Comparison of ENCODE assay signal across 17 cellular contexts in the genomic region with DNA sequence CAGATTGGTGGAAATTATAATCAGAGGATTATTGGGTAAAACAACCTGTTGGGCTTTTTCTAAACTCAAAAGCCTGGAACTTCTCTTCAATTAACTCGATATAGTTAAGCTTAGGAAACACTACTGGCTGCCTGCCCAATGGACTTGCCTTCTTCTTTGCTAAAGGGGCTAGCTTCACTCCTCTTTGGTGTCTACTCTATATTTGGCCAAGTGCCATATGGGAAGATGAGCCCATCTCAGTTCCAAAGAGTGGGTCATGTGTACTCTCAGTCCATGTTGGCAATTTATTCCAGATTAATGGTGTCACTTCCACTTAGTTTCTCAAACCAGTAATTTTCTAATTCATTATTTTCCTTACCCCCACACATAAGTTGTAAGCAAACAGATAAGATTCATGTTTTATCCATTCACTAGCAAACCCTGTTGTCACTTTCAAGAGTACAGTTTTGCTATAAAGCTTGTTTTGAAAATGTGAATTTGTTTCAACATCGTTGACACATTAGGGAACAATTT. TPM values are rescaled to one million over a fixed set of nuclear protein-coding genes. Genes with fewer than 3 reads are reported as not detected.
DNase-seq lines count a peak whose midpoint lies in the region; ATAC-seq and TF ChIP-seq lines count a peak whose summit lies in the region.
"Had no signal": no experiment of that assay in that cellular context is flagged by ENCODE, and none has a peak within 500 bp of the region (broad histone marks: within the 10 kb centered on the region; RNA-seq: fewer than 3 reads in every experiment).

No MANE protein-coding gene starts in this region.

- H4K20me1 ChIP-seq in mammary epithelial cell (ENCODE audit: insufficient read depth, low read length) = no peaks in the 10 kb centered on the region

- no peak for TF ChIP-seq EP300 in tibial nerve (IDR thresholded peaks at IDR 0.05)

- H3K27ac Mint-ChIP-seq in MCF 10A (ENCODE audit: low read depth, unreplicated experiment) = peak overlapping the region; percentile 97
- H3K27ac Mint-ChIP-seq in T-cell = peak overlapping the region; percentile 64 to 75

- no TSS peak for BruUV-seq in MCF 10A (replicated peaks; lab: Mats Ljungman, UMichigan)
- BruUV-seq in mammary epithelial cell (replicated peaks; lab: Mats Ljungman, UMichigan) = no TSS peak

- 100% methylated on average over 2 of the region's 2 CpGs for WGBS in mammary epithelial cell (ENCODE audit: low coverage, missing lambda C conversion rate)
- 88 to 89% methylated on average over 2 of the region's 2 CpGs for WGBS in tibial nerve, 2 donors

- POLR2A ChIA-PET in MCF 10A (lab: Yijun Ruan, JAX) = interaction anchor here (1.0 to 1.8 kb wide), 5 partner anchors 9 to 24 kb away, joined by 3 to 6 read pairs (median 4); no protein-coding TSS in a partner anchor
- POLR2A ChIA-PET in T-cell (lab: Charles Lee) = interaction anchor here in 1 of 2 donors (0.6 kb wide), 1 partner anchor 65 kb away, joined by 3 read pairs; no protein-coding TSS in a partner anchor

- H3K9me3 Mint-ChIP-seq in MCF 10A (ENCODE audit: unreplicated experiment) = peaks cover 8% of the 10 kb centered on the region
- H3K9me3 Mint-ChIP-seq in T-cell = peaks cover 0 to 3% (median 0%) of the 10 kb centered on the region in 3 donors
- H3K9me3 Mint-ChIP-seq: activated naive CD4-positive, alpha-beta T cell treated with anti-CD3 and anti-CD28 coated beads, Interleukin-2, amount 10 ng/mL, durations not matched to agents 7 days and 5 days had no signal

- no peaks in the 10 kb centered on the region for H3K9me3 ChIP-seq in mammary epithelial cell (replicated peaks; ENCODE audit: insufficient read depth, low read length)
- H3K9me3 ChIP-seq in tibial nerve = no peaks in the 10 kb centered on the region
- H3K9me3 ChIP-seq: pancreas, upper lobe of left lung had no signal

- peaks cover 10% of the 10 kb centered on the region for H3K4me1 ChIP-seq in mammary epithelial cell (ENCODE audit: insufficient read depth, low read length)
- peaks cover 0 to 16% (median 2%) of the 10 kb centered on the region in 4 donors for H3K4me1 ChIP-seq in tibial nerve

- dilution Hi-C loops in mammary epithelial cell (cut with HindIII; ENCODE audit: low sequenced_read_pairs) = no loop called here

- in situ Hi-C loops in mammary epithelial cell (cut with MboI; ENCODE audit: low sequenced_read_pairs in 2 of 2) = no loop called here

- intact Hi-C loops in MCF 10A (cut with micrococcal nuclease) = no loop called here
- intact Hi-C loops in mammary epithelial cell (cut with micrococcal nuclease) = no loop called here

- no peak overlapping the region for H3K9ac ChIP-seq in mammary epithelial cell (ENCODE audit: insufficient read depth, low read length)

- CTCF ChIA-PET in MCF 10A (lab: Yijun Ruan, JAX) (interaction anchor here (0.6 to 1.4 kb wide), 3 partner anchors 36 to 90 kb away, joined by 3 to 5 read pairs (median 4); no protein-coding TSS in a partner anchor), mammary epithelial cell (lab: Charles Lee; ENCODE audit: low non-redundant PET) (no interaction called here), T-cell (lab: Charles Lee) (interaction anchor here in 1 of 2 donors (0.6 kb wide), 1 partner anchor 61 kb away, joined by 3 read pairs; no protein-coding TSS in a partner anchor)

- H3K36me3 Mint-ChIP-seq in MCF 10A (ENCODE audit: insufficient read depth, unreplicated experiment) (peaks cover 41% of the 10 kb centered on the region), T-cell (peaks cover 45% of the 10 kb centered on the region)

- H3K79me2 ChIP-seq in mammary epithelial cell (ENCODE audit: insufficient read depth, low read length) = peaks cover 76% of the 10 kb centered on the region

- TF ChIP-seq CTCF in MCF 10A (IDR thresholded peaks at IDR 0.05; ENCODE audit: unreplicated experiment) (no peak), mammary epithelial cell (conservative IDR thresholded peaks at IDR 0.05 in 1 of 2, IDR thresholded peaks at IDR 0.05 in 1 of 2; ENCODE audit: extremely low read depth in 1 of 2, insufficient read depth in 1 of 2, low read depth in 1 of 2, low read length in 2 of 2) (no peak), tibial nerve (IDR thresholded peaks at IDR 0.05) (no peak)

- H3K27me3 Mint-ChIP-seq in MCF 10A (ENCODE audit: insufficient read depth, unreplicated experiment) (no peaks in the 10 kb centered on the region), T-cell (no peaks in the 10 kb centered on the region)
- H3K27me3 Mint-ChIP-seq: activated naive CD4-positive, alpha-beta T cell treated with anti-CD3 and anti-CD28 coated beads, Interleukin-2, amount 10 ng/mL, durations not matched to agents 7 days and 5 days had no signal

- H3K4me3 ChIP-seq in mammary epithelial cell (replicated peaks in 1 of 3; ENCODE audit: insufficient read depth in 1 of 3, low read depth in 2 of 3, low read length in 3 of 3) (no peak overlapping the region), tibial nerve (no peak overlapping the region)
- H3K4me3 ChIP-seq: pancreas, upper lobe of left lung had no signal

- H3K4me3 Mint-ChIP-seq in MCF 10A (ENCODE audit: unreplicated experiment) (no peak overlapping the region), T-cell (no peak overlapping the region)
- H3K4me3 Mint-ChIP-seq: activated naive CD4-positive, alpha-beta T cell treated with anti-CD3 and anti-CD28 coated beads, Interleukin-2, amount 10 ng/mL, durations not matched to agents 7 days and 5 days had no signal

- TF ChIP-seq POLR2A in erythroblast (IDR thresholded peaks at IDR 0.05; ENCODE audit: low read length) (no peak), tibial nerve (IDR thresholded peaks at IDR 0.05) (no peak)

- H3K4me2 ChIP-seq in mammary epithelial cell (ENCODE audit: insufficient read depth, low read depth, low read length) = no peak overlapping the region

- no peak overlapping the region for H2AFZ ChIP-seq in mammary epithelial cell (ENCODE audit: low read depth, low read length)

- H3K36me3 ChIP-seq in mammary epithelial cell (ENCODE audit: insufficient read depth, low read length) = peaks cover 6% of the 10 kb centered on the region
- H3K36me3 ChIP-seq in tibial nerve = peaks cover 0 to 10% (median 0%) of the 10 kb centered on the region in 3 donors
- H3K36me3 ChIP-seq: upper lobe of left lung had no signal

- H3K27me3 ChIP-seq in mammary epithelial cell (ENCODE audit: insufficient read depth, low read length) (no peaks in the 10 kb centered on the region), tibial nerve (no peaks in the 10 kb centered on the region)
- H3K27me3 ChIP-seq: pancreas, upper lobe of left lung had no signal

- H3K27ac ChIP-seq in mammary epithelial cell (ENCODE audit: insufficient read depth, low read depth, low read length) = no peak overlapping the region
- no peak overlapping the region for H3K27ac ChIP-seq in tibial nerve
- H3K27ac ChIP-seq: pancreas, upper lobe of left lung had no signal

- H3K4me1 Mint-ChIP-seq in MCF 10A (ENCODE audit: insufficient read depth, unreplicated experiment) (peaks cover 27% of the 10 kb centered on the region), T-cell (peaks cover 43 to 76% (median 67%) of the 10 kb centered on the region in 3 donors)

- ATAC-seq in T-cell (replicated peaks in 1 of 4) = no peak
- ATAC-seq: pancreas; stimulated activated naive CD8-positive, alpha-beta T cell treated with anti-CD3 and anti-CD28 coated beads, Interleukin-15, Interleukin-2, amounts not matched to agents 100 U/mL and 50 U/mL, for 24 hours had no signal

- DNase-seq in MCF 10A (ENCODE audit: unreplicated experiment) (peak; percentile 21), mammary epithelial cell (no peak), NCI-H2029 treated with DMSO at 0.1 percent for 48 hours (lab: John Stamatoyannopoulos, UW) (peak; percentile 7), T-cell (no peak), erythroblast (lab: John Stamatoyannopoulos, UW) (no peak), NCI-H128 (lab: John Stamatoyannopoulos, UW; ENCODE audit: unreplicated experiment) (no peak), tibial nerve (ENCODE audit: low spot score in 2 of 2) (no peak), iPS-NIHi7 (ENCODE audit: extremely low spot score) (no peak)
- DNase-seq: activated naive CD4-positive, alpha-beta T cell treated with anti-CD3 and anti-CD28 coated beads, Interleukin-2, amount 10 ng/mL, durations not matched to agents 7 days and 5 days; activated T-cell treated with anti-CD3 and anti-CD28 coated beads, Interleukin-2, amount 50 U/mL, for 1 hour; GF-D8; islet precursor cell; NCI-H1436; NCI-H526; pancreas; stimulated activated naive CD8-positive, alpha-beta T cell treated with anti-CD3 and anti-CD28 coated beads, Interleukin-15, Interleukin-2, amounts not matched to agents 100 U/mL and 50 U/mL, for 24 hours; upper lobe of left lung had no signal

RNA-seq across cellular contexts. Expression of a gene that starts 34.3 kb away (rescaled TPM):
- 52.8 and 66.5 TPM in 2 replicates for total RNA-seq in MCF 10A (2022)
- total RNA-seq in mammary epithelial cell = 10 to 100 TPM; 64.3 to 68.8 TPM
- 61.4 TPM for polyA plus RNA-seq in mammary epithelial cell
- 18.0 TPM for polyA minus RNA-seq in mammary epithelial cell
- total RNA-seq in T-cell = 10 to 100 TPM; 48.2 to 77.4 (median 69.4) TPM
- total RNA-seq in tibial nerve = 10 to 100 TPM; 43.7 to 56.7 (median 50.3) TPM

Comparison
In these comparisons a context has a peak if more than half of its experiments do, and no peak if none do; other contexts are left out.
1. DNase-seq: peak in MCF 10A (single experiment) and NCI-H2029 treated with DMSO at 0.1 percent for 48 hours (single experiment); none in mammary epithelial cell (single experiment), T-cell (0 of 34), erythroblast (0 of 2), NCI-H128 (single experiment), tibial nerve (0 of 2) and iPS-NIHi7 (single experiment).